In genomic region chr7:37311282-37311868, GRCh38 we compare ENCODE assay signal across 9 cellular contexts.
DNase-seq lines count a peak whose midpoint lies in the region; ATAC-seq and TF ChIP-seq lines count a peak whose summit lies in the region.
"Had no signal": no experiment of that assay in that cellular context is flagged by ENCODE, and none has a peak within 500 bp of the region (broad histone marks: within the 10 kb centered on the region; RNA-seq: fewer than 3 reads in every experiment).

No MANE protein-coding gene starts in this region.

- H3K27me3 Mint-ChIP-seq in activated CD8-positive, alpha-beta T cell treated with anti-CD3 and anti-CD28 coated beads for 36 hours, result no peaks in the 10 kb centered on the region

- ATAC-seq in HG03095 (IDR thresholded peaks at IDR 0.05; ENCODE audit: unreplicated experiment) (peak; percentile 51), left ventricle myocardium superior (peak; percentile 40)
- peak; percentile 68 for ATAC-seq in activated CD8-positive, alpha-beta T cell treated with anti-CD3 and anti-CD28 coated beads for 36 hours

- POLR2A ChIA-PET in activated CD8-positive, alpha-beta T cell treated with anti-CD3 and anti-CD28 coated beads for 36 hours (lab: Charles Lee), result interaction anchor here (0.5 kb wide), 1 partner anchor 109 kb away, joined by 3 read pairs; no protein-coding TSS in a partner anchor

- CTCF ChIA-PET in activated CD8-positive, alpha-beta T cell treated with anti-CD3 and anti-CD28 coated beads for 36 hours (lab: Charles Lee), result interaction anchor here (3.0 kb wide), 1 partner anchor 27 kb away, joined by 16 read pairs; no protein-coding TSS in a partner anchor

- DNase-seq in activated CD8-positive, alpha-beta T cell treated with anti-CD3 and anti-CD28 coated beads for 36 hours, result peak; percentile 28
- DNase-seq in left ventricle myocardium superior (peak; percentile 35), NCI-H187 (lab: John Stamatoyannopoulos, UW) (no peak), NCI-H2196 (lab: John Stamatoyannopoulos, UW; ENCODE audit: unreplicated experiment) (no peak), islet precursor cell (no peak), activated gamma-delta T cell (lab: John Stamatoyannopoulos, UW) (no peak)
- peak; percentile 48 for DNase-seq in stimulated activated CD8-positive, alpha-beta memory T cell treated with anti-CD3 and anti-CD28 coated beads, Interleukin-4, amount 100 ng/mL, for 48 hours
- DNase-seq: cortex of kidney had no signal

- H3K4me3 Mint-ChIP-seq in activated CD8-positive, alpha-beta T cell treated with anti-CD3 and anti-CD28 coated beads for 36 hours, result no peak overlapping the region

- H3K27ac Mint-ChIP-seq in activated CD8-positive, alpha-beta T cell treated with anti-CD3 and anti-CD28 coated beads for 36 hours, result peak overlapping the region; percentile 60

- H3K36me3 Mint-ChIP-seq in activated CD8-positive, alpha-beta T cell treated with anti-CD3 and anti-CD28 coated beads for 36 hours (ENCODE audit: low read depth), result peaks cover 76% of the 10 kb centered on the region

- H3K4me1 Mint-ChIP-seq in activated CD8-positive, alpha-beta T cell treated with anti-CD3 and anti-CD28 coated beads for 36 hours (ENCODE audit: low read depth), result peaks cover 73% of the 10 kb centered on the region

- intact Hi-C loops in activated CD8-positive, alpha-beta T cell treated with anti-CD3 and anti-CD28 coated beads for 36 hours (cut with micrococcal nuclease), result no loop called here
- intact Hi-C loops in left ventricle myocardium superior (cut with micrococcal nuclease), result no loop called here

- peaks cover 17% of the 10 kb centered on the region for H3K9me3 Mint-ChIP-seq in activated CD8-positive, alpha-beta T cell treated with anti-CD3 and anti-CD28 coated beads for 36 hours

- no peak for TF ChIP-seq CTCF in activated CD8-positive, alpha-beta T cell treated with anti-CD3 and anti-CD28 coated beads for 36 hours (IDR thresholded peaks at IDR 0.05)

Comparison
In these comparisons a context has a peak if more than half of its experiments do, and no peak if none do; other contexts are left out.
1. DNase-seq: peak in activated CD8-positive, alpha-beta T cell treated with anti-CD3 and anti-CD28 coated beads for 36 hours (single experiment), left ventricle myocardium superior (single experiment) and stimulated activated CD8-positive, alpha-beta memory T cell treated with anti-CD3 and anti-CD28 coated beads, Interleukin-4, amount 100 ng/mL, for 48 hours (single experiment); none in NCI-H187 (0 of 2), NCI-H2196 (single experiment), islet precursor cell (single experiment) and activated gamma-delta T cell (single experiment).
2. Peak in every context shown above with its lines, with median percentiles within 50 percentile points of each other: ATAC-seq.